8 cellular contexts compared by ENCODE assay signal in genomic region chr6:136846046-136846445, GRCh38. TPM values are rescaled to one million over a fixed set of nuclear protein-coding genes. Genes with fewer than 3 reads are reported as not detected.
DNase-seq lines count a peak whose midpoint lies in the region; ATAC-seq and TF ChIP-seq lines count a peak whose summit lies in the region.

No MANE protein-coding gene starts in this region.

- no peak overlapping the region for H2BK15ac ChIP-seq in IMR-90 (ENCODE audit: low read depth, low read length)

- no peaks in the 10 kb centered on the region; the same call in 1 of the 2 replicates for H3K9me1 ChIP-seq in IMR-90 (ENCODE audit: insufficient read depth, low read length)

- no peak overlapping the region for H3K4me3 ChIP-seq in IMR-90 (ENCODE audit: insufficient read depth, low read depth, low read length)
- no peak overlapping the region for H3K4me3 ChIP-seq in endodermal cell (ENCODE audit: low read length)

- H2AK9ac ChIP-seq in IMR-90 (replicated peaks; ENCODE audit: low read depth, low read length, poor library complexity): no peak overlapping the region

- no peak overlapping the region for H4K5ac ChIP-seq in IMR-90 (ENCODE audit: low read depth, low read length)

- no peak for TF ChIP-seq POLR2A in IMR-90 (IDR thresholded peaks at IDR 0.05; ENCODE audit: low read depth, low read length)

- H3K9me3 ChIP-seq in IMR-90 (ENCODE audit: control insufficient read depth, insufficient read depth, low read length) (no peaks in the 10 kb centered on the region), endodermal cell (ENCODE audit: control insufficient read depth, low read length) (no peaks in the 10 kb centered on the region)

- H2AK5ac ChIP-seq in IMR-90 (ENCODE audit: low read depth, low read length): no peak overlapping the region

- H3K4me1 Mint-ChIP-seq in endodermal cell (no peaks in the 10 kb centered on the region), naive B cell (peaks cover 1 to 7% (median 4%) of the 10 kb centered on the region in 3 donors)

- H3K36me3 ChIP-seq in IMR-90 (ENCODE audit: control insufficient read depth, insufficient read depth, low read length) (no peaks in the 10 kb centered on the region; the same call in 1 of the 2 replicates), endodermal cell (ENCODE audit: control insufficient read depth, insufficient read depth, low read length) (peaks cover 8% of the 10 kb centered on the region)

- H3K14ac ChIP-seq in IMR-90 (replicated peaks; ENCODE audit: low read depth, low read length): no peak overlapping the region

- H4K8ac ChIP-seq in IMR-90 (ENCODE audit: low read depth in 2 of 2, low read length in 2 of 2): no peak overlapping the region

- H3K23ac ChIP-seq in IMR-90 (ENCODE audit: low read depth, low read length): no peak overlapping the region

- POLR2A ChIA-PET in IMR-90 (lab: Charles Lee; ENCODE audit: unreplicated experiment): no interaction called here

- no peaks in the 10 kb centered on the region for H3K27me3 ChIP-seq in IMR-90 (ENCODE audit: control insufficient read depth, insufficient read depth, low read length)
- no peaks in the 10 kb centered on the region for H3K27me3 ChIP-seq in endodermal cell (ENCODE audit: control insufficient read depth, insufficient read depth, low read length, poor library complexity, severe bottlenecking)

- H3K27me3 Mint-ChIP-seq in endodermal cell (ENCODE audit: insufficient read depth) (no peaks in the 10 kb centered on the region), naive B cell (no peaks in the 10 kb centered on the region)

- in situ Hi-C loops in IMR-90 (cut with MboI; ENCODE audit: low sequenced_read_pairs) (loop anchor here (10.0 kb wide), 1 partner anchor 169 kb away; no protein-coding TSS in a partner anchor), SK-MEL-5 (cut with HindIII; ENCODE audit: low pct_unique_long_range_greater_than_20kb, low sequenced_read_pairs) (no loop called here)

- H3K4me2 ChIP-seq in IMR-90 (ENCODE audit: low read depth, low read length): no peak overlapping the region

- WGBS in IMR-90 (ENCODE audit: extremely low coverage in 2 of 2, insufficient read length in 1 of 2), 2 experiments: no CpG with 5 or more reads among the region's 3 CpGs
- WGBS in endodermal cell (ENCODE audit: insufficient coverage in 1 of 2, insufficient read length in 1 of 2), 2 experiments: 40% methylated on average over 3 of the region's 3 CpGs; no CpG with 5 or more reads in 1 of the 2 experiments

- peaks cover 0 to 3% of the 10 kb centered on the region in 2 experiments; a peak in 2 of 4 replicates for H3K79me1 ChIP-seq in IMR-90 (ENCODE audit: low read depth in 1 of 2, low read length in 2 of 2)

- H3K27ac ChIP-seq in IMR-90 (ENCODE audit: insufficient read depth, low read length) (no peak overlapping the region), endodermal cell (ENCODE audit: low read depth, low read length) (no peak overlapping the region)

- H3K27ac Mint-ChIP-seq in endodermal cell (no peak overlapping the region), naive B cell (no peak overlapping the region)

- CTCF ChIA-PET in IMR-90 (lab: Yijun Ruan, JAX): interaction anchor here (1.5 kb wide), 1 partner anchor 15 kb away, joined by 3 read pairs; no protein-coding TSS in a partner anchor

- dilution Hi-C loops in IMR-90 (cut with HindIII; ENCODE audit: low sequenced_read_pairs, unreplicated experiment): no loop called here

- no peak overlapping the region for H2BK20ac ChIP-seq in IMR-90 (ENCODE audit: low read depth, low read length)

- H3K9ac ChIP-seq in IMR-90 (ENCODE audit: low read depth, low read length): no peak overlapping the region
- no peak overlapping the region for H3K9ac ChIP-seq in endodermal cell (ENCODE audit: extremely low read depth, low read length, poor library complexity, severe bottlenecking)

- peak; percentile 2 to 4 for DNase-seq in activated CD4-positive, alpha-beta T cell treated with anti-CD3 and anti-CD28 coated beads for 24 hours (ENCODE audit: low read depth in 2 of 2)
- DNase-seq in activated CD4-positive, alpha-beta T cell treated with anti-CD3 and anti-CD28 coated beads for 1 hour: no peak
- DNase-seq in IMR-90 (peak; percentile 80), SK-MEL-5 (ENCODE audit: low read depth, low spot score) (peak; percentile 52), endodermal cell (peak; percentile 72), naive B cell (peak; percentile 11)

- peaks cover 45% of the 10 kb centered on the region for H3K36me3 Mint-ChIP-seq in endodermal cell (ENCODE audit: low read depth)
- H3K36me3 Mint-ChIP-seq in naive B cell: peaks cover 15 to 22% of the 10 kb centered on the region in 2 donors

- no peak overlapping the region for H2BK120ac ChIP-seq in IMR-90 (ENCODE audit: low read depth, low read length)

- intact Hi-C loops in IMR-90 (cut with micrococcal nuclease): loop anchor here (1.0 to 5.0 kb wide), 4 partner anchors 168 to 791 kb away; no protein-coding TSS in a partner anchor

- H3K56ac ChIP-seq in IMR-90 (ENCODE audit: extremely low read depth, insufficient read depth, low read length): no peak overlapping the region

- TF ChIP-seq CTCF in IMR-90 (conservative IDR thresholded peaks at IDR 0.05; ENCODE audit: low read depth, low read length) (peak; percentile 76), endodermal cell (conservative IDR thresholded peaks at IDR 0.05) (peak; percentile 95)

- H2BK5ac ChIP-seq in IMR-90 (ENCODE audit: low read depth, low read length, poor library complexity, severe bottlenecking): no peak overlapping the region

- ATAC-seq in IMR-90 (ENCODE audit: low read depth): peak; percentile 83
- peak in 1 of 2 donors; percentile 40 for ATAC-seq in naive B cell (ENCODE audit: low read depth in 2 of 2)
- ATAC-seq in GM18520 (IDR thresholded peaks at IDR 0.05; ENCODE audit: unreplicated experiment): no peak
- ATAC-seq in GM18861 (IDR thresholded peaks at IDR 0.05; ENCODE audit: unreplicated experiment): no peak

- no peak overlapping the region for H3K4ac ChIP-seq in IMR-90 (ENCODE audit: low read depth, low read length)

- H3K4me1 ChIP-seq in IMR-90 (ENCODE audit: control insufficient read depth, insufficient read depth, low read length) (no peaks in the 10 kb centered on the region), endodermal cell (ENCODE audit: control insufficient read depth, insufficient read depth, low read length) (no peaks in the 10 kb centered on the region)

- H3K9me3 Mint-ChIP-seq in endodermal cell: peaks cover 16% of the 10 kb centered on the region
- H3K9me3 Mint-ChIP-seq in naive B cell: peaks cover 0 to 6% (median 0%) of the 10 kb centered on the region in 7 donors

- H4K91ac ChIP-seq in IMR-90 (ENCODE audit: insufficient read depth, low read depth, low read length): no peak overlapping the region

- no TSS peak for BruUV-seq in IMR-90 (replicated peaks; lab: Mats Ljungman, UMichigan)

- peak; percentile 72 for TF ChIP-seq RAD21 in IMR-90 (IDR thresholded peaks at IDR 0.05; ENCODE audit: low read length)

- no peak overlapping the region for H3K18ac ChIP-seq in IMR-90 (ENCODE audit: low read depth, low read length)

- H3K4me3 Mint-ChIP-seq in endodermal cell (no peak overlapping the region), naive B cell (no peak overlapping the region)

- H2AFZ ChIP-seq in IMR-90 (replicated peaks; ENCODE audit: low read length, poor library complexity): no peak overlapping the region

- no peaks in the 10 kb centered on the region for H4K20me1 ChIP-seq in IMR-90 (ENCODE audit: insufficient read depth, low read length)

TF ChIP-seq in IMR-90, 13 proteins besides CTCF, POLR2A, EP300 and RAD21 (continues in another document):
- TF ChIP-seq CHD1 (IDR thresholded peaks at IDR 0.05; ENCODE audit: low read depth, low read length) (no peak), SMC3 (IDR thresholded peaks at IDR 0.05; ENCODE audit: low read depth, low read length) (peak; percentile 43; the same call in 1 of the 2 replicates), CEBPB (IDR thresholded peaks at IDR 0.05; ENCODE audit: low read depth, low read length) (no peak), NFE2L2 (IDR thresholded peaks at IDR 0.05; ENCODE audit: low read depth, low read length) (no peak)
- TF ChIP-seq, protein P1, sequence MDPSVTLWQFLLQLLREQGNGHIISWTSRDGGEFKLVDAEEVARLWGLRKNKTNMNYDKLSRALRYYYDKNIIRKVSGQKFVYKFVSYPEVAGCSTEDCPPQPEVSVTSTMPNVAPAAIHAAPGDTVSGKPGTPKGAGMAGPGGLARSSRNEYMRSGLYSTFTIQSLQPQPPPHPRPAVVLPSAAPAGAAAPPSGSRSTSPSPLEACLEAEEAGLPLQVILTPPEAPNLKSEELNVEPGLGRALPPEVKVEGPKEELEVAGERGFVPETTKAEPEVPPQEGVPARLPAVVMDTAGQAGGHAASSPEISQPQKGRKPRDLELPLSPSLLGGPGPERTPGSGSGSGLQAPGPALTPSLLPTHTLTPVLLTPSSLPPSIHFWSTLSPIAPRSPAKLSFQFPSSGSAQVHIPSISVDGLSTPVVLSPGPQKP (IDR thresholded peaks at IDR 0.05; ENCODE audit: borderline replicate concordance, low read depth, low read length): no peak

RNA-seq across cellular contexts. Expression of gene PEX7, which starts 23.7 kb away (rescaled TPM):
- total RNA-seq in IMR-90 (2012; rRNA removed): 7.0 and 11.9 TPM in 2 replicates
- 4.1 and 5.4 TPM in 2 replicates for polyA plus RNA-seq in IMR-90 (2012; rRNA removed)
- polyA plus RNA-seq in IMR-90 (2012; cell fraction: cytosol; rRNA removed): 4.8 and 10.3 TPM in 2 replicates
- polyA plus RNA-seq in IMR-90 (2012; cell fraction: nucleus; rRNA removed; ENCODE audit: low replicate concordance): 4.0 and 4.4 TPM in 2 replicates
- total RNA-seq in SK-MEL-5 (2014; rRNA removed; shearing (Covaris generic)): 9.6 and 11.1 TPM in 2 replicates
- polyA plus RNA-seq in SK-MEL-5 (2015; cell fraction: cytosol; rRNA removed): 11.5 and 12.5 TPM in 2 replicates
- 2.4 and 3.6 TPM in 2 replicates for polyA plus RNA-seq in SK-MEL-5 (2015; cell fraction: nucleus; rRNA removed)
- total RNA-seq in endodermal cell: 10 to 100 TPM; 11.2 to 11.6 TPM
- 7.9 TPM for polyA plus RNA-seq in endodermal cell (2013, experiment 1 of 2)
- 5.9 TPM for polyA plus RNA-seq in endodermal cell (2013, experiment 2 of 2)
- 10 to 100 TPM in 1 of 6 donors, 1 to 10 TPM in 5; 6.4 to 19.6 (median 8.1) TPM for polyA plus RNA-seq in naive B cell (ENCODE audit: low read depth in 6 of 6)

RNA-seq across cellular contexts. Expression of gene MAP3K5, which starts 53.8 kb away (rescaled TPM):
- total RNA-seq in IMR-90 (2012; rRNA removed): 17.2 and 17.6 TPM in 2 replicates
- polyA plus RNA-seq in IMR-90 (2012; rRNA removed): 4.9 and 5.4 TPM in 2 replicates
- polyA plus RNA-seq in IMR-90 (2012; cell fraction: cytosol; rRNA removed): 2.0 and 2.1 TPM in 2 replicates
- 1.4 and 6.3 TPM in 2 replicates for polyA plus RNA-seq in IMR-90 (2012; cell fraction: nucleus; rRNA removed; ENCODE audit: low replicate concordance)
- 0.55 and 0.75 TPM in 2 replicates for total RNA-seq in SK-MEL-5 (2014; rRNA removed; shearing (Covaris generic))
- polyA plus RNA-seq in SK-MEL-5 (2015; cell fraction: cytosol; rRNA removed): 0.76 and 1.7 TPM in 2 replicates
- 0.05 and 1.3 TPM in 2 replicates for polyA plus RNA-seq in SK-MEL-5 (2015; cell fraction: nucleus; rRNA removed)
- 1 to 10 TPM; 1.6 to 3.4 TPM for total RNA-seq in endodermal cell
- 0.32 TPM for polyA plus RNA-seq in endodermal cell (2013, experiment 1 of 2)
- 0.12 TPM for polyA plus RNA-seq in endodermal cell (2013, experiment 2 of 2)
- 10 to 100 TPM in 3 of 6 donors, 1 to 10 TPM in 3; 5.8 to 15.5 (median 10.1) TPM for polyA plus RNA-seq in naive B cell (ENCODE audit: low read depth in 6 of 6)
